13 cellular contexts compared by ENCODE assay signal in genomic region chr4:82437285-82438005, GRCh38. TPM values are rescaled to one million over a fixed set of nuclear protein-coding genes. Genes with fewer than 3 reads are reported as not detected.
DNase-seq lines count a peak whose midpoint lies in the region; ATAC-seq, FAIRE-seq and TF ChIP-seq lines count a peak whose summit lies in the region.
"Had no signal": no experiment of that assay in that cellular context is flagged by ENCODE, and none has a peak within 500 bp of the region (broad histone marks: within the 10 kb centered on the region; RNA-seq: fewer than 3 reads in every experiment).

No MANE protein-coding gene starts in this region.

- CTCF ChIA-PET in HEK293 (lab: Yijun Ruan, JAX) = no interaction called here

- no peak for FAIRE-seq in GM12891 (lab: Jason Lieb, UNC)

- no peak for TF ChIP-seq CTCF in AG10803 (conservative IDR thresholded peaks at IDR 0.05; ENCODE audit: low read length)
- no peak for TF ChIP-seq CTCF in HEK293 (tag by site-specific recombination; IDR thresholded peaks at IDR 0.05)
- no peak for TF ChIP-seq CTCF in sigmoid colon (IDR thresholded peaks at IDR 0.05)

- no peak for TF ChIP-seq POLR2A in sigmoid colon (IDR thresholded peaks at IDR 0.05)
- no peak for TF ChIP-seq POLR2A in GM12891 (IDR thresholded peaks at IDR 0.05; ENCODE audit: low read depth, low read length)

- no peaks in the 10 kb centered on the region for H3K9me3 ChIP-seq in HEK293 (ENCODE audit: control insufficient read depth, insufficient read depth, low read depth, low read length)
- no peaks in the 10 kb centered on the region for H3K9me3 ChIP-seq in sigmoid colon

- intact Hi-C loops in sigmoid colon (cut with DNase I) = no loop called here

- WGBS in sigmoid colon, 2 donors = 94 to 95% methylated on average over 4 of the region's 4 CpGs

- no peak for TF ChIP-seq EP300 in sigmoid colon (IDR thresholded peaks at IDR 0.05)

- H3K27me3 ChIP-seq in sigmoid colon = no peaks in the 10 kb centered on the region

- POLR2A ChIA-PET in HEK293 (lab: Yijun Ruan, JAX) = interaction anchor here (1.1 to 1.6 kb wide), 2 partner anchors 8 to 63 kb away, joined by 6 to 7 read pairs; partner anchors contain the start of gene HNRNPD

- no peak for ATAC-seq in HG03432 (IDR thresholded peaks at IDR 0.05; ENCODE audit: unreplicated experiment)

- peak; percentile 37 for DNase-seq in AG10803 (ENCODE audit: low read depth)
- DNase-seq in astrocyte of the hippocampus (ENCODE audit: low read depth, low spot score) = peak; percentile 40
- DNase-seq in kidney tubule cell (ENCODE audit: low spot score) = peak; percentile 17
- no peak for DNase-seq in sigmoid colon
- no peak for DNase-seq in ureter (ENCODE audit: low spot score)
- no peak for DNase-seq in GM12891 (ENCODE audit: insufficient read length, low spot score)
- DNase-seq: AML-193; anterior cingulate cortex; foreskin melanocyte; islet precursor cell; stimulated activated CD4-positive, alpha-beta T cell treated with anti-CD3 and anti-CD28 coated beads, Interleukin-4, amount 100 ng/mL, for 1 hour had no signal

- peaks cover 0 to 13% of the 10 kb centered on the region in 2 experiments; a peak in 2 of 3 replicates for H3K36me3 ChIP-seq in HEK293 (ENCODE audit: control insufficient read depth in 2 of 2, insufficient read depth in 1 of 2, low read length in 2 of 2)
- no peaks in the 10 kb centered on the region for H3K36me3 ChIP-seq in sigmoid colon

- no peak overlapping the region for H3K27ac ChIP-seq in HEK293 (ENCODE audit: extremely low read depth, low read depth, low read length)
- H3K27ac ChIP-seq in sigmoid colon = no peak overlapping the region

- no peak overlapping the region for H3K4me3 ChIP-seq in AG10803 (ENCODE audit: low read length)
- H3K4me3 ChIP-seq in HEK293 (ENCODE audit: low read depth, low read length) = no peak overlapping the region
- H3K4me3 ChIP-seq in sigmoid colon = no peak overlapping the region

- H3K4me1 ChIP-seq in HEK293 (ENCODE audit: control insufficient read depth, insufficient read depth, low read length) (no peaks in the 10 kb centered on the region), sigmoid colon (no peaks in the 10 kb centered on the region)

TF ChIP-seq in HEK293, 187 proteins besides CTCF, POLR2A, EP300 and RAD21 (continues in another document):
- TF ChIP-seq ZNF645 (tag by site-specific recombination; IDR thresholded peaks at IDR 0.05) (no peak), ZNF600 (tag by site-specific recombination; IDR thresholded peaks at IDR 0.05) (peak; percentile 99), PBX3 (CRISPR knock-in tag; IDR thresholded peaks at IDR 0.05) (no peak), ZNF280D (tag by site-specific recombination; IDR thresholded peaks at IDR 0.05) (no peak), ZNF404 (tag by site-specific recombination; IDR thresholded peaks at IDR 0.05) (no peak), ZNF707 (tag by site-specific recombination; IDR thresholded peaks at IDR 0.05) (no peak), SP7 (tag by site-specific recombination; IDR thresholded peaks at IDR 0.05) (no peak)

TF ChIP-seq in GM12891, 5 proteins besides CTCF, POLR2A, EP300 and RAD21:
- TF ChIP-seq PAX5 (IDR thresholded peaks at IDR 0.05; ENCODE audit: insufficient read depth, low read length, severe bottlenecking) = no peak
- no peak for TF ChIP-seq SPI1 (IDR thresholded peaks at IDR 0.05; ENCODE audit: low read depth, low read length)
- no peak for TF ChIP-seq POLR2AphosphoS5 (IDR thresholded peaks at IDR 0.05; ENCODE audit: low read depth, low read length)
- no peak for TF ChIP-seq POU2F2 (IDR thresholded peaks at IDR 0.05; ENCODE audit: low read depth, low read length)
- TF ChIP-seq TAF1 (IDR thresholded peaks at IDR 0.05; ENCODE audit: low read depth, low read length) = no peak

RNA-seq across cellular contexts. Expression of gene ENOPH1, which starts 7.1 kb away (rescaled TPM):
- 10 to 100 TPM; 15.5 to 21.8 (median 18.9) TPM for total RNA-seq in sigmoid colon
- polyA plus RNA-seq in sigmoid colon = 10 to 100 TPM; 22.2 to 31.9 (median 26.4) TPM
- total RNA-seq in ureter = 27.5 TPM
- polyA plus RNA-seq in GM12891 (2012; ENCODE audit: low read depth, missing spikeins) = 27.0 TPM

RNA-seq across cellular contexts. Expression of gene HNRNPDL, which starts 7.2 kb away (rescaled TPM):
- total RNA-seq in sigmoid colon (100 to 1,000 TPM; 157 to 253 (median 194) TPM), ureter (310 TPM)
- polyA plus RNA-seq in sigmoid colon = 100 to 1,000 TPM in 2 of 3 donors, 10 to 100 TPM in 1; 70.5 to 187 (median 129) TPM
- polyA plus RNA-seq in GM12891 (2012; ENCODE audit: low read depth, missing spikeins) = 282 TPM

Comparison
In these comparisons a context has a peak if more than half of its experiments do, and no peak if none do; other contexts are left out.
1. DNase-seq: peak in AG10803 (single experiment), astrocyte of the hippocampus (single experiment) and kidney tubule cell (single experiment); none in sigmoid colon (single experiment), ureter (single experiment) and GM12891 (single experiment).